In genomic region chr1:185213086-185213485, GRCh38 we compare ENCODE assay signal across 26 cellular contexts. TPM values are rescaled to one million over a fixed set of nuclear protein-coding genes. Genes with fewer than 3 reads are reported as not detected.
DNase-seq lines count a peak whose midpoint lies in the region; ATAC-seq and TF ChIP-seq lines count a peak whose summit lies in the region.
"Had no signal": no experiment of that assay in that cellular context is flagged by ENCODE, and none has a peak within 500 bp of the region (broad histone marks: within the 10 kb centered on the region; RNA-seq: fewer than 3 reads in every experiment).

No MANE protein-coding gene starts in this region.

- H2AFZ ChIP-seq in smooth muscle cell (ENCODE audit: low read depth) (no peak overlapping the region), SK-N-SH (ENCODE audit: low read depth) (no peak overlapping the region)

- H3K27me3 ChIP-seq in smooth muscle cell (ENCODE audit: low read depth) (no peaks in the 10 kb centered on the region), SK-N-SH (ENCODE audit: insufficient read depth) (no peaks in the 10 kb centered on the region)
- H3K27me3 ChIP-seq: ovary had no signal

- H3K36me3 ChIP-seq in smooth muscle cell (ENCODE audit: low read depth): no peaks in the 10 kb centered on the region
- H3K36me3 ChIP-seq in SK-N-SH (replicated peaks in 1 of 2; ENCODE audit: control insufficient read depth in 1 of 2, insufficient read depth in 2 of 2, low read length in 1 of 2): peaks cover 3 to 16% of the 10 kb centered on the region in 2 experiments
- H3K36me3 ChIP-seq: ovary had no signal

- H3K9me3 ChIP-seq in smooth muscle cell (replicated peaks; ENCODE audit: low read depth) (no peaks in the 10 kb centered on the region), SK-N-SH (no peaks in the 10 kb centered on the region)
- H3K9me3 ChIP-seq: ovary had no signal

- no peak for TF ChIP-seq RAD21 in SK-N-SH (IDR thresholded peaks at IDR 0.05; ENCODE audit: low read length)

- no peaks in the 10 kb centered on the region for H3K9me2 ChIP-seq in SK-N-SH

- no peaks in the 10 kb centered on the region for H3F3A ChIP-seq in smooth muscle cell (ENCODE audit: low read depth)
- no peaks in the 10 kb centered on the region for H3F3A ChIP-seq in SK-N-SH (replicated peaks; ENCODE audit: insufficient read depth)

- no peak for TF ChIP-seq CTCF in fibroblast of the aortic adventitia (IDR thresholded peaks at IDR 0.05; ENCODE audit: insufficient read depth, low read length)
- TF ChIP-seq CTCF in smooth muscle cell (IDR thresholded peaks at IDR 0.05; ENCODE audit: borderline replicate concordance, insufficient read depth, poor library complexity, severe bottlenecking): no peak
- no peak for TF ChIP-seq CTCF in SK-N-SH (IDR thresholded peaks at IDR 0.05)

- H3K27ac ChIP-seq in smooth muscle cell (ENCODE audit: low read depth): peak overlapping the region; percentile 25
- H3K27ac ChIP-seq in SK-N-SH (ENCODE audit: low read depth in 2 of 2, low read length in 1 of 2): no peak overlapping the region
- H3K27ac ChIP-seq: ovary had no signal

- WGBS in smooth muscle cell (ENCODE audit: low lambda C conversion rate): 25% methylated on average over 1 of the region's 1 CpG
- WGBS in SK-N-SH (ENCODE audit: low lambda C conversion rate): 90% methylated on average over 1 of the region's 1 CpG

- H4K20me1 ChIP-seq in smooth muscle cell (ENCODE audit: low read depth) (no peaks in the 10 kb centered on the region), SK-N-SH (ENCODE audit: insufficient read depth) (no peaks in the 10 kb centered on the region)

- H3K4me1 ChIP-seq in smooth muscle cell (ENCODE audit: low read depth) (no peaks in the 10 kb centered on the region), SK-N-SH (ENCODE audit: control insufficient read depth in 1 of 2, insufficient read depth in 2 of 2, low read depth in 1 of 2, low read length in 1 of 2) (no peaks in the 10 kb centered on the region)

- no peaks in the 10 kb centered on the region for H3K79me2 ChIP-seq in smooth muscle cell (ENCODE audit: low read depth)
- no peaks in the 10 kb centered on the region for H3K79me2 ChIP-seq in SK-N-SH (ENCODE audit: insufficient read depth)

- POLR2A ChIA-PET in SK-N-SH (lab: Yijun Ruan, JAX): no interaction called here

- H3K9ac ChIP-seq in smooth muscle cell (ENCODE audit: low read depth) (no peak overlapping the region), SK-N-SH (no peak overlapping the region)

- no peak overlapping the region for H3K4me3 ChIP-seq in fibroblast of the aortic adventitia (ENCODE audit: low read depth, low read length)
- H3K4me3 ChIP-seq in smooth muscle cell: no peak overlapping the region
- no peak overlapping the region for H3K4me3 ChIP-seq in SK-N-SH (ENCODE audit: low read depth in 2 of 2, low read length in 1 of 2)
- H3K4me3 ChIP-seq: ovary had no signal

- H3K4me2 ChIP-seq in smooth muscle cell: peak overlapping the region; percentile 1
- no peak overlapping the region for H3K4me2 ChIP-seq in SK-N-SH

- peak; percentile 39 for DNase-seq in GM03348 (ENCODE audit: low spot score)
- DNase-seq in amniotic epithelial cell (ENCODE audit: low read depth): peak; percentile 71
- DNase-seq in fibroblast of the aortic adventitia (ENCODE audit: low read depth): peak; percentile 6
- DNase-seq in smooth muscle cell (lab: John Stamatoyannopoulos, UW; ENCODE audit: unreplicated experiment): no peak
- DNase-seq in SK-N-SH: no peak
- DNase-seq in activated naive CD4-positive, alpha-beta T cell treated with anti-CD3 and anti-CD28 coated beads, Interleukin-2, amount 50 U/mL, for 16 hours: no peak
- DNase-seq: activated CD4-positive, alpha-beta T cell treated with anti-CD3 and anti-CD28 coated beads, Interleukin-2, amount 50 U/mL, for 1 hour; activated gamma-delta T cell; activated naive CD8-positive, alpha-beta T cell treated with anti-CD3 and anti-CD28 coated beads, Interleukin-2, amount 10 ng/mL, durations not matched to agents 7 days and 5 days; activated T-cell treated with anti-CD3 and anti-CD28 coated beads, Interleukin-2, amount 50 U/mL, for 4 hours; AML-193; Calu3; CD4-positive, CD25-positive, alpha-beta regulatory T cell; dermis blood vessel endothelial cell; DMS79 treated with DMSO at 0.1 percent for 48 hours; endodermal cell; H7; hypothalamus; NCI-H146; NCI-H446 treated with DMSO at 0.1 percent for 48 hours; ovary; SIG-M5; T-cell had no signal

- CTCF ChIA-PET in SK-N-SH (lab: Yijun Ruan, JAX): no interaction called here

- no peak for TF ChIP-seq EP300 in SK-N-SH (IDR thresholded peaks at IDR 0.05; ENCODE audit: borderline replicate concordance in 1 of 2, low read depth in 1 of 2, low read length in 1 of 2)

- ATAC-seq in HG02571 (IDR thresholded peaks at IDR 0.05; ENCODE audit: unreplicated experiment): no peak
- ATAC-seq: activated T-cell treated with anti-CD3 and anti-CD28 coated beads, Interleukin-2, amount 50 U/mL, for 4 hours; stimulated activated memory B cell treated with anti-CD40 and anti-IgM and Interleukin-4, amounts not matched to agents 10 μg/mL and 1 μg/mL and 100 μg/mL, for 72 hours; T-cell; WTC11 had no signal

TF ChIP-seq in SK-N-SH, 30 proteins besides CTCF, POLR2A, EP300 and RAD21:
- TF ChIP-seq RXRA (IDR thresholded peaks at IDR 0.05; ENCODE audit: borderline replicate concordance, low read depth): no peak
- no peak for TF ChIP-seq USF1 (IDR thresholded peaks at IDR 0.05; ENCODE audit: borderline replicate concordance, low read depth)
- TF ChIP-seq GABPA (IDR thresholded peaks at IDR 0.05; ENCODE audit: low read depth): no peak
- no peak for TF ChIP-seq MAX (IDR thresholded peaks at IDR 0.05; ENCODE audit: low read depth)
- no peak for TF ChIP-seq CHD2 (IDR thresholded peaks at IDR 0.05; ENCODE audit: low read length, partially characterized antibody)
- TF ChIP-seq REST (IDR thresholded peaks at IDR 0.05; ENCODE audit: low read depth, low read length): no peak
- TF ChIP-seq SIN3A (IDR thresholded peaks at IDR 0.05; ENCODE audit: borderline replicate concordance, low read depth, low read length): no peak
- no peak for TF ChIP-seq YY1 (IDR thresholded peaks at IDR 0.05; ENCODE audit: low read depth)
- no peak for TF ChIP-seq FOXM1 (IDR thresholded peaks at IDR 0.05; ENCODE audit: low read depth)
- no peak for TF ChIP-seq FOXJ3 (CRISPR knock-in tag; IDR thresholded peaks at IDR 0.05)
- no peak for TF ChIP-seq TEAD4 (IDR thresholded peaks at IDR 0.05; ENCODE audit: borderline replicate concordance, insufficient read depth)

RNA-seq across cellular contexts. Expression of gene SWT1, which starts 56.1 kb away (rescaled TPM):
- total RNA-seq in fibroblast of the aortic adventitia (ENCODE audit: low replicate concordance) (8.1 and 9.2 TPM in 2 replicates), smooth muscle cell (11.2 and 16.2 TPM in 2 replicates)
- polyA plus RNA-seq in smooth muscle cell (1.7 and 2.4 TPM in 2 replicates), SK-N-SH (2012; rRNA removed) (1.1 and 1.6 TPM in 2 replicates)
- polyA plus RNA-seq in SK-N-SH (2012; cell fraction: cytosol; rRNA removed): 1.8 and 1.9 TPM in 2 replicates
- 1.6 and 2.8 TPM in 2 replicates for polyA plus RNA-seq in SK-N-SH (2012; cell fraction: nucleus; rRNA removed)

RNA-seq across cellular contexts. Expression of gene TRMT1L, which starts 56.3 kb away (rescaled TPM):
- total RNA-seq in fibroblast of the aortic adventitia (ENCODE audit: low replicate concordance): 16.7 and 22.6 TPM in 2 replicates
- total RNA-seq in smooth muscle cell: 33.4 and 40.1 TPM in 2 replicates
- polyA plus RNA-seq in smooth muscle cell: 17.2 and 18.3 TPM in 2 replicates
- 12.2 and 13.0 TPM in 2 replicates for polyA plus RNA-seq in SK-N-SH (2012; rRNA removed)
- 16.5 and 16.9 TPM in 2 replicates for polyA plus RNA-seq in SK-N-SH (2012; cell fraction: cytosol; rRNA removed)
- 6.1 and 13.7 TPM in 2 replicates for polyA plus RNA-seq in SK-N-SH (2012; cell fraction: nucleus; rRNA removed)

Comparison
In these comparisons a context has a peak if more than half of its experiments do, and no peak if none do; other contexts are left out.
1. DNase-seq: peak in GM03348 (single experiment), amniotic epithelial cell (single experiment) and fibroblast of the aortic adventitia (single experiment); none in smooth muscle cell (single experiment), SK-N-SH (single experiment) and activated naive CD4-positive, alpha-beta T cell treated with anti-CD3 and anti-CD28 coated beads, Interleukin-2, amount 50 U/mL, for 16 hours (single experiment).